Comparison of ENCODE assay signal across 11 cellular contexts in genomic region chr3:186511245-186511644, GRCh38. TPM values are rescaled to one million over a fixed set of nuclear protein-coding genes. Genes with fewer than 3 reads are reported as not detected.
DNase-seq lines count a peak whose midpoint lies in the region; ATAC-seq, FAIRE-seq and TF ChIP-seq lines count a peak whose summit lies in the region.
"Had no signal": no experiment of that assay in that cellular context is flagged by ENCODE, and none has a peak within 500 bp of the region (broad histone marks: within the 10 kb centered on the region; RNA-seq: fewer than 3 reads in every experiment).

No MANE protein-coding gene starts in this region.

- H3K27ac Mint-ChIP-seq in activated CD4-positive, alpha-beta memory T cell treated with anti-CD3 and anti-CD28 coated beads for 36 hours = peak overlapping the region; percentile 61
- no peak overlapping the region for H3K27ac Mint-ChIP-seq in activated CD4-positive, alpha-beta memory T cell treated with anti-CD3 and anti-CD28 coated beads, Interleukin-2, amount 10 ng/mL, durations not matched to agents 7 days and 5 days
- no peak overlapping the region for H3K27ac Mint-ChIP-seq in naive thymus-derived CD4-positive, alpha-beta T cell

- no peaks in the 10 kb centered on the region for H3K79me2 ChIP-seq in Karpas-422 (ENCODE audit: low read length)

- no peak overlapping the region for H3K4me3 Mint-ChIP-seq in activated CD4-positive, alpha-beta memory T cell treated with anti-CD3 and anti-CD28 coated beads for 36 hours
- no peak overlapping the region for H3K4me3 Mint-ChIP-seq in activated CD4-positive, alpha-beta memory T cell treated with anti-CD3 and anti-CD28 coated beads, Interleukin-2, amount 10 ng/mL, durations not matched to agents 7 days and 5 days
- H3K4me3 Mint-ChIP-seq in naive thymus-derived CD4-positive, alpha-beta T cell = no peak overlapping the region

- FAIRE-seq in bronchial epithelial cell (lab: Jason Lieb, UNC) (no peak), pancreas (lab: Jason Lieb, UNC) (no peak)

- no peak overlapping the region for H3K27ac ChIP-seq in pancreas
- no peak overlapping the region for H3K27ac ChIP-seq in Karpas-422 (ENCODE audit: low read length)
- no peak overlapping the region for H3K27ac ChIP-seq in naive thymus-derived CD4-positive, alpha-beta T cell (ENCODE audit: low read depth, low read length)
- H3K27ac ChIP-seq: HL-60 had no signal

- WGBS in pancreas, 2 donors = 84 to 89% methylated on average over 4 of the region's 4 CpGs

- H3K9me2 ChIP-seq in Karpas-422 (replicated peaks; ENCODE audit: insufficient read depth, low read length) = no peaks in the 10 kb centered on the region

- H3K4me3 ChIP-seq in bronchial epithelial cell (ENCODE audit: low read depth, low read length) (no peak overlapping the region), pancreas (no peak overlapping the region), Karpas-422 (ENCODE audit: low read length) (no peak overlapping the region)
- no peak overlapping the region for H3K4me3 ChIP-seq in naive thymus-derived CD4-positive, alpha-beta T cell (ENCODE audit: low read length)

- H3K9me3 Mint-ChIP-seq in activated CD4-positive, alpha-beta memory T cell treated with anti-CD3 and anti-CD28 coated beads for 36 hours = no peaks in the 10 kb centered on the region
- no peaks in the 10 kb centered on the region for H3K9me3 Mint-ChIP-seq in activated CD4-positive, alpha-beta memory T cell treated with anti-CD3 and anti-CD28 coated beads, Interleukin-2, amount 10 ng/mL, durations not matched to agents 7 days and 5 days
- H3K9me3 Mint-ChIP-seq in naive thymus-derived CD4-positive, alpha-beta T cell = peaks cover 0 to 6% (median 0%) of the 10 kb centered on the region in 11 donors

- H4K20me1 ChIP-seq in Karpas-422 (ENCODE audit: insufficient read depth, low read depth, low read length) = no peaks in the 10 kb centered on the region

- peaks cover 1% of the 10 kb centered on the region for H3K27me3 Mint-ChIP-seq in activated CD4-positive, alpha-beta memory T cell treated with anti-CD3 and anti-CD28 coated beads for 36 hours
- peaks cover 7% of the 10 kb centered on the region for H3K27me3 Mint-ChIP-seq in activated CD4-positive, alpha-beta memory T cell treated with anti-CD3 and anti-CD28 coated beads, Interleukin-2, amount 10 ng/mL, durations not matched to agents 7 days and 5 days
- peaks cover 0 to 9% (median 0%) of the 10 kb centered on the region in 5 donors for H3K27me3 Mint-ChIP-seq in naive thymus-derived CD4-positive, alpha-beta T cell

- CTCF ChIA-PET in activated CD4-positive, alpha-beta memory T cell treated with anti-CD3 and anti-CD28 coated beads for 36 hours (lab: Charles Lee) = interaction anchor here (0.8 to 1.9 kb wide), 4 partner anchors 9 to 252 kb away, joined by 3 to 21 read pairs (median 8); no protein-coding TSS in a partner anchor
- CTCF ChIA-PET in activated CD4-positive, alpha-beta memory T cell treated with anti-CD3 and anti-CD28 coated beads, Interleukin-2, amount 10 ng/mL, durations not matched to agents 7 days and 5 days (lab: Charles Lee) = no interaction called here
- CTCF ChIA-PET in naive thymus-derived CD4-positive, alpha-beta T cell (lab: Charles Lee) = no interaction called here

- H3K4me1 ChIP-seq in pancreas (no peaks in the 10 kb centered on the region), Karpas-422 (ENCODE audit: low read length) (peaks cover 19% of the 10 kb centered on the region)
- H3K4me1 ChIP-seq in naive thymus-derived CD4-positive, alpha-beta T cell (ENCODE audit: control insufficient read depth in 2 of 2, insufficient read depth in 2 of 2, low read length in 2 of 2) = peaks cover 19 to 20% of the 10 kb centered on the region in 2 donors

- H3K9me3 ChIP-seq in pancreas = no peaks in the 10 kb centered on the region
- H3K9me3 ChIP-seq in Karpas-422 (ENCODE audit: low read length) = no peaks in the 10 kb centered on the region
- H3K9me3 ChIP-seq in naive thymus-derived CD4-positive, alpha-beta T cell (ENCODE audit: control insufficient read depth in 2 of 3, low read length in 3 of 3) = no peaks in the 10 kb centered on the region

- H2AFZ ChIP-seq in Karpas-422 (ENCODE audit: low read length) = no peak overlapping the region

- H3K27me3 ChIP-seq in bronchial epithelial cell (ENCODE audit: control insufficient read depth, insufficient read depth, low read length) (peaks cover 3% of the 10 kb centered on the region), pancreas (no peaks in the 10 kb centered on the region), Karpas-422 (ENCODE audit: low read length) (no peaks in the 10 kb centered on the region)
- no peaks in the 10 kb centered on the region for H3K27me3 ChIP-seq in naive thymus-derived CD4-positive, alpha-beta T cell (ENCODE audit: control insufficient read depth in 2 of 2, insufficient read depth in 2 of 2, low read length in 2 of 2)

- POLR2A ChIA-PET in activated CD4-positive, alpha-beta memory T cell treated with anti-CD3 and anti-CD28 coated beads for 36 hours (lab: Charles Lee) = interaction anchor here (0.6 to 1.3 kb wide), 2 partner anchors 23 to 28 kb away, joined by 3 to 16 read pairs; no protein-coding TSS in a partner anchor
- POLR2A ChIA-PET in activated CD4-positive, alpha-beta memory T cell treated with anti-CD3 and anti-CD28 coated beads, Interleukin-2, amount 10 ng/mL, durations not matched to agents 7 days and 5 days (lab: Charles Lee) = no interaction called here
- POLR2A ChIA-PET in naive thymus-derived CD4-positive, alpha-beta T cell (lab: Charles Lee) = no interaction called here

- H3K9ac ChIP-seq in Karpas-422 (ENCODE audit: low read length) = no peak overlapping the region

- no peak overlapping the region for H3K4me2 ChIP-seq in Karpas-422 (ENCODE audit: low read depth, low read length, poor library complexity, severe bottlenecking)

- H3K36me3 ChIP-seq in bronchial epithelial cell (ENCODE audit: control insufficient read depth, insufficient read depth, low read length) (no peaks in the 10 kb centered on the region), pancreas (no peaks in the 10 kb centered on the region), Karpas-422 (ENCODE audit: insufficient read depth, low read length) (no peaks in the 10 kb centered on the region)
- no peaks in the 10 kb centered on the region for H3K36me3 ChIP-seq in naive thymus-derived CD4-positive, alpha-beta T cell (ENCODE audit: control insufficient read depth in 2 of 3, insufficient read depth in 3 of 3, low read length in 3 of 3)

- ATAC-seq in HG03039 (IDR thresholded peaks at IDR 0.05; ENCODE audit: unreplicated experiment) (peak; percentile 64), pancreas (no peak)
- no peak for ATAC-seq in naive thymus-derived CD4-positive, alpha-beta T cell
- ATAC-seq: right cardiac atrium had no signal

- TF ChIP-seq CTCF in GM20000 (IDR thresholded peaks at IDR 0.05; ENCODE audit: extremely low read depth, missing control alignments) (no peak), bronchial epithelial cell (IDR thresholded peaks at IDR 0.05; ENCODE audit: insufficient read depth, low read length, severe bottlenecking) (no peak), pancreas (IDR thresholded peaks at IDR 0.05) (no peak)

- peaks cover 70% of the 10 kb centered on the region for H3K4me1 Mint-ChIP-seq in activated CD4-positive, alpha-beta memory T cell treated with anti-CD3 and anti-CD28 coated beads for 36 hours (ENCODE audit: low read depth)
- H3K4me1 Mint-ChIP-seq in activated CD4-positive, alpha-beta memory T cell treated with anti-CD3 and anti-CD28 coated beads, Interleukin-2, amount 10 ng/mL, durations not matched to agents 7 days and 5 days = peaks cover 19% of the 10 kb centered on the region
- peaks cover 18 to 29% (median 26%) of the 10 kb centered on the region in 7 donors for H3K4me1 Mint-ChIP-seq in naive thymus-derived CD4-positive, alpha-beta T cell

- DNase-seq in activated CD4-positive, alpha-beta memory T cell treated with anti-CD3 and anti-CD28 coated beads for 36 hours = peak; percentile 55
- DNase-seq in activated CD4-positive, alpha-beta memory T cell treated with anti-CD3 and anti-CD28 coated beads, Interleukin-2, amount 10 ng/mL, durations not matched to agents 7 days and 5 days = no peak
- DNase-seq in GM20000 (ENCODE audit: low spot score) (peak; percentile 58), bronchial epithelial cell (ENCODE audit: low read depth) (peak; percentile 28), pancreas (no peak), Karpas-422 (no peak)
- DNase-seq in naive thymus-derived CD4-positive, alpha-beta T cell = no peak
- DNase-seq: NCI-H1694 treated with DMSO at 0.1 percent for 48 hours, right cardiac atrium had no signal

- no peaks in the 10 kb centered on the region for H3K36me3 Mint-ChIP-seq in activated CD4-positive, alpha-beta memory T cell treated with anti-CD3 and anti-CD28 coated beads for 36 hours
- H3K36me3 Mint-ChIP-seq in activated CD4-positive, alpha-beta memory T cell treated with anti-CD3 and anti-CD28 coated beads, Interleukin-2, amount 10 ng/mL, durations not matched to agents 7 days and 5 days (ENCODE audit: low read depth) = no peaks in the 10 kb centered on the region
- peaks cover 0 to 3% (median 0%) of the 10 kb centered on the region in 5 donors for H3K36me3 Mint-ChIP-seq in naive thymus-derived CD4-positive, alpha-beta T cell

- intact Hi-C loops in activated CD4-positive, alpha-beta memory T cell treated with anti-CD3 and anti-CD28 coated beads for 36 hours (cut with micrococcal nuclease) = loop anchor here (5.0 kb wide), 1 partner anchor 99 kb away; no protein-coding TSS in a partner anchor
- intact Hi-C loops in pancreas (cut with DNase I) = no loop called here
- intact Hi-C loops in naive thymus-derived CD4-positive, alpha-beta T cell (cut with micrococcal nuclease) = no loop called here

RNA-seq across cellular contexts. Expression of gene CRYGS, which starts 32.9 kb away (rescaled TPM):
- total RNA-seq in activated CD4-positive, alpha-beta memory T cell treated with anti-CD3 and anti-CD28 coated beads for 36 hours = 1 to 10 TPM; 2.5 to 2.7 TPM
- 1 to 10 TPM; 4.1 to 4.8 TPM for total RNA-seq in activated CD4-positive, alpha-beta memory T cell treated with anti-CD3 and anti-CD28 coated beads, Interleukin-2, amount 10 ng/mL, durations not matched to agents 7 days and 5 days
- 0.79 and 1.7 TPM in 2 replicates for total RNA-seq in bronchial epithelial cell
- total RNA-seq in pancreas = 1 to 10 TPM; 1.2 to 3.0 (median 1.8) TPM
- 10 to 100 TPM; 11.0 to 16.6 TPM for polyA plus RNA-seq in pancreas
- 12.2 and 18.4 TPM in 2 replicates for total RNA-seq in Karpas-422 (2014; rRNA removed; shearing (Covaris generic); ENCODE audit: low replicate concordance)
- total RNA-seq in naive thymus-derived CD4-positive, alpha-beta T cell = 10 to 100 TPM in 2 of 5 experiments, 1 to 10 TPM in 3; 3.1 to 13.9 (median 4.9) TPM
- polyA plus RNA-seq in naive thymus-derived CD4-positive, alpha-beta T cell = under 1 TPM in 1 of 2 donors, not detected in 1; 0.26 TPM

RNA-seq across cellular contexts. Expression of gene TBCCD1, which starts 55.9 kb away (rescaled TPM):
- total RNA-seq in activated CD4-positive, alpha-beta memory T cell treated with anti-CD3 and anti-CD28 coated beads for 36 hours = 10 to 100 TPM; 10.6 to 12.1 TPM
- 10 to 100 TPM; 11.9 to 13.5 TPM for total RNA-seq in activated CD4-positive, alpha-beta memory T cell treated with anti-CD3 and anti-CD28 coated beads, Interleukin-2, amount 10 ng/mL, durations not matched to agents 7 days and 5 days
- total RNA-seq in bronchial epithelial cell = 13.7 and 14.7 TPM in 2 replicates
- 1 to 10 TPM; 3.8 to 7.4 (median 5.5) TPM for total RNA-seq in pancreas
- 1 to 10 TPM; 2.6 to 4.2 TPM for polyA plus RNA-seq in pancreas
- total RNA-seq in Karpas-422 (2014; rRNA removed; shearing (Covaris generic); ENCODE audit: low replicate concordance) = 20.6 and 38.7 TPM in 2 replicates
- 10 to 100 TPM; 11.3 to 20.3 (median 15.8) TPM for total RNA-seq in naive thymus-derived CD4-positive, alpha-beta T cell
- 10 to 100 TPM; 13.8 to 21.1 TPM for polyA plus RNA-seq in naive thymus-derived CD4-positive, alpha-beta T cell

RNA-seq across cellular contexts. Expression of gene DNAJB11, which starts 59.3 kb away (rescaled TPM):
- 10 to 100 TPM; 36.9 to 39.5 TPM for total RNA-seq in activated CD4-positive, alpha-beta memory T cell treated with anti-CD3 and anti-CD28 coated beads for 36 hours
- 10 to 100 TPM; 50.7 to 55.7 TPM for total RNA-seq in activated CD4-positive, alpha-beta memory T cell treated with anti-CD3 and anti-CD28 coated beads, Interleukin-2, amount 10 ng/mL, durations not matched to agents 7 days and 5 days
- 66.6 and 94.5 TPM in 2 replicates for total RNA-seq in bronchial epithelial cell
- 10 to 100 TPM; 21.9 to 33.2 (median 30.2) TPM for total RNA-seq in pancreas
- polyA plus RNA-seq in pancreas = 10 to 100 TPM; 37.1 to 52.6 TPM
- total RNA-seq in Karpas-422 (2014; rRNA removed; shearing (Covaris generic); ENCODE audit: low replicate concordance) = 103 and 127 TPM in 2 replicates
- 10 to 100 TPM; 29.9 to 75.2 (median 63.1) TPM for total RNA-seq in naive thymus-derived CD4-positive, alpha-beta T cell
- polyA plus RNA-seq in naive thymus-derived CD4-positive, alpha-beta T cell = 10 to 100 TPM; 27.4 to 28.5 TPM

Comparison
In these comparisons a context has a peak if more than half of its experiments do, and no peak if none do; other contexts are left out.
1. DNase-seq: peak in activated CD4-positive, alpha-beta memory T cell treated with anti-CD3 and anti-CD28 coated beads for 36 hours (single experiment), GM20000 (single experiment) and bronchial epithelial cell (single experiment); none in activated CD4-positive, alpha-beta memory T cell treated with anti-CD3 and anti-CD28 coated beads, Interleukin-2, amount 10 ng/mL, durations not matched to agents 7 days and 5 days (single experiment), pancreas (0 of 6), Karpas-422 (single experiment) and naive thymus-derived CD4-positive, alpha-beta T cell (0 of 9).